ENCODE assay signal across 1 cellular context in the genomic region with DNA sequence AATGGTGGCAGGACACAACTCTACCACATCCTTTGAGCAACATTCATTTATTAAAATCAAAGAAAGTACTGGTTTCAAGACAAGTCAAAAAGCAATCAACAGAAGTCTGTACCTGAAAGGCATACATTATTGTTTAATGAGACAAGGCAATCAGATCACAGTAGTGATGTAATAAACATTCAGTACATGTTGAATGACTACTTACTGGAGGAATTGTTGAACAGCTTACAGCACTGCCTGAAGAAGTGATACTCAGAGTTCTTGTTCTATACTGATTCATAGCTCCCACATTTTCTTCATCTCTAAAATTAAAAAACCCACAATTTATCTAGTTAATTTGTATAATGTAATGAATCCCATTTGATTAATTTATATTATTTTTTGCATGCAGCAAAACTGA.
TF ChIP-seq lines count a peak whose summit lies in the region.

No MANE protein-coding gene starts in this region.

TF ChIP-seq in GM12878, 131 proteins besides CTCF, POLR2A, EP300 and RAD21:
- TF ChIP-seq NR2C1 (IDR thresholded peaks at IDR 0.05): no peak
- no peak for TF ChIP-seq SP1 (IDR thresholded peaks at IDR 0.05; ENCODE audit: low read depth, low read length)
- TF ChIP-seq NR2F1 (conservative IDR thresholded peaks at IDR 0.05): no peak
- no peak for TF ChIP-seq MEF2A (IDR thresholded peaks at IDR 0.05; ENCODE audit: insufficient read depth, low read depth, low read length)
- TF ChIP-seq MYC (IDR thresholded peaks at IDR 0.05; ENCODE audit: insufficient read depth, insufficient read length, insufficient replicate concordance, low read length, severe bottlenecking): no peak
- no peak for TF ChIP-seq CBFB (IDR thresholded peaks at IDR 0.05; ENCODE audit: low read depth)
- TF ChIP-seq, protein P1, sequence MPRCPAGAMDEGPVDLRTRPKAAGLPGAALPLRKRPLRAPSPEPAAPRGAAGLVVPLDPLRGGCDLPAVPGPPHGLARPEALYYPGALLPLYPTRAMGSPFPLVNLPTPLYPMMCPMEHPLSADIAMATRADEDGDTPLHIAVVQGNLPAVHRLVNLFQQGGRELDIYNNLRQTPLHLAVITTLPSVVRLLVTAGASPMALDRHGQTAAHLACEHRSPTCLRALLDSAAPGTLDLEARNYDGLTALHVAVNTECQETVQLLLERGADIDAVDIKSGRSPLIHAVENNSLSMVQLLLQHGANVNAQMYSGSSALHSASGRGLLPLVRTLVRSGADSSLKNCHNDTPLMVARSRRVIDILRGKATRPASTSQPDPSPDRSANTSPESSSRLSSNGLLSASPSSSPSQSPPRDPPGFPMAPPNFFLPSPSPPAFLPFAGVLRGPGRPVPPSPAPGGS (IDR thresholded peaks at IDR 0.05; ENCODE audit: borderline replicate concordance, insufficient read depth, low read depth, low read length, poor library complexity, severe bottlenecking): no peak
- TF ChIP-seq, protein P2, sequence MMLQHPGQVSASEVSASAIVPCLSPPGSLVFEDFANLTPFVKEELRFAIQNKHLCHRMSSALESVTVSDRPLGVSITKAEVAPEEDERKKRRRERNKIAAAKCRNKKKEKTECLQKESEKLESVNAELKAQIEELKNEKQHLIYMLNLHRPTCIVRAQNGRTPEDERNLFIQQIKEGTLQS (IDR thresholded peaks at IDR 0.05; ENCODE audit: borderline replicate concordance, extremely low read depth, low read depth, low read length): no peak
- no peak for TF ChIP-seq IKZF2 (IDR thresholded peaks at IDR 0.05)
- TF ChIP-seq CHD4 (IDR thresholded peaks at IDR 0.05): no peak
- TF ChIP-seq LARP7 (IDR thresholded peaks at IDR 0.05): no peak
